Comparison of ENCODE assay signal across 7 cellular contexts in the genomic region with DNA sequence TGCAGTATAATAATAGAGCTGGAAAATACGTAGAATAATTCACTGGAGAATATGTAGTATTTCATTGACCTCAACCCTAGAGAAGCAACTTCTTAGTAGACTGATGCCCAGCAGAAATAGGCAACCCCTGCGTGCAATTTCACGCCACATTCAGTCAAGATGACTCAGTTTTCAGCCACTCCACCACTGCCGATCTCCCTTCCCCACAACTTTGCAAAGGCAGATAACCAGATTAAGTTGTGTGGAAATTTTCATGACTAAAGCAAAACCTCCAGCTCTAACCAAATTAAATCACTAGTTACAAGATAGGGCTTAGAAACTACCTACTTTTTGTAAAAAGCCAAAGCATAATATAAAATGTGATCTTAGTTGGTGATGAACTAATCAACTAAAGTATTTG.
A peak's percentile ranks its signal among the peaks of the same experiment; 100 is the strongest.
DNase-seq lines count a peak whose midpoint lies in the region; TF ChIP-seq lines count a peak whose summit lies in the region.

No MANE protein-coding gene starts in this region.

- H3K27ac Mint-ChIP-seq in activated naive CD4-positive, alpha-beta T cell treated with anti-CD3 and anti-CD28 coated beads, Interleukin-2, amount 50 U/mL, for 24 hours = peak overlapping the region; percentile 82
- H3K27ac Mint-ChIP-seq in osteocyte (ENCODE audit: unreplicated experiment) = peak overlapping the region; percentile 87

- no peak for TF ChIP-seq POLR2A in Peyer's patch (IDR thresholded peaks at IDR 0.05)

- H3K4me1 ChIP-seq in GM23248 (ENCODE audit: insufficient read depth) (peaks cover 46% of the 10 kb centered on the region), Peyer's patch (peaks cover 3 to 27% (median 19%) of the 10 kb centered on the region in 4 donors), BE2C (peaks cover 9% of the 10 kb centered on the region)

- H3K79me2 ChIP-seq in GM23248 (ENCODE audit: insufficient read depth) = no peaks in the 10 kb centered on the region

- H3K36me3 ChIP-seq in GM23248 (ENCODE audit: low read depth) (no peaks in the 10 kb centered on the region; the same call in 1 of the 2 replicates), Peyer's patch (no peaks in the 10 kb centered on the region), BE2C (no peaks in the 10 kb centered on the region)

- peak overlapping the region; percentile 27 for H3K4me3 Mint-ChIP-seq in activated naive CD4-positive, alpha-beta T cell treated with anti-CD3 and anti-CD28 coated beads, Interleukin-2, amount 50 U/mL, for 24 hours
- H3K4me3 Mint-ChIP-seq in osteocyte (ENCODE audit: unreplicated experiment) = no peak overlapping the region

- in situ Hi-C loops in GM23248 (cut with MboI) = no loop called here

- no peak overlapping the region for H3K4me2 ChIP-seq in GM23248 (ENCODE audit: unreplicated experiment)

- DNase-seq in GM23248 (peak; percentile 73), Peyer's patch (no peak), osteocyte (ENCODE audit: extremely low spot score, unreplicated experiment) (no peak), retina (no peak), dermis blood vessel endothelial cell (no peak), BE2C (no peak)

- H3K4me1 Mint-ChIP-seq in activated naive CD4-positive, alpha-beta T cell treated with anti-CD3 and anti-CD28 coated beads, Interleukin-2, amount 50 U/mL, for 24 hours = peaks cover 90% of the 10 kb centered on the region
- H3K4me1 Mint-ChIP-seq in osteocyte (ENCODE audit: unreplicated experiment) = peaks cover 38% of the 10 kb centered on the region

- WGBS in GM23248 (ENCODE audit: low coverage in 1 of 2, low lambda C conversion rate in 2 of 2, missing lambda C conversion rate in 2 of 2), 2 experiments = 52 to 53% methylated on average over 4 of the region's 4 CpGs

- no peak overlapping the region for H2AFZ ChIP-seq in GM23248

- H3K4me3 ChIP-seq in GM23248 (no peak overlapping the region), Peyer's patch (no peak overlapping the region), BE2C (ENCODE audit: low read depth, low read length) (no peak overlapping the region)

- no peaks in the 10 kb centered on the region for H4K20me1 ChIP-seq in GM23248 (ENCODE audit: insufficient read depth)

- H3K27me3 ChIP-seq in GM23248 (replicated peaks; ENCODE audit: insufficient read depth) (no peaks in the 10 kb centered on the region), Peyer's patch (no peaks in the 10 kb centered on the region), BE2C (no peaks in the 10 kb centered on the region)

- H3K27ac ChIP-seq in GM23248 = peak overlapping the region; percentile 3
- peak overlapping the region; percentile 2 to 78 (median 47) for H3K27ac ChIP-seq in Peyer's patch

- H3K27me3 Mint-ChIP-seq in activated naive CD4-positive, alpha-beta T cell treated with anti-CD3 and anti-CD28 coated beads, Interleukin-2, amount 50 U/mL, for 24 hours = no peaks in the 10 kb centered on the region
- no peaks in the 10 kb centered on the region for H3K27me3 Mint-ChIP-seq in osteocyte (ENCODE audit: unreplicated experiment)

- H3K36me3 Mint-ChIP-seq in activated naive CD4-positive, alpha-beta T cell treated with anti-CD3 and anti-CD28 coated beads, Interleukin-2, amount 50 U/mL, for 24 hours = peaks cover 2% of the 10 kb centered on the region
- H3K36me3 Mint-ChIP-seq in osteocyte (ENCODE audit: unreplicated experiment) = peaks cover 14% of the 10 kb centered on the region

- TF ChIP-seq CTCF in Peyer's patch (IDR thresholded peaks at IDR 0.05) (no peak), osteocyte (IDR thresholded peaks at IDR 0.05) (no peak), BE2C (IDR thresholded peaks at IDR 0.05; ENCODE audit: low read depth, low read length) (no peak)

- no peaks in the 10 kb centered on the region for H3K9me2 ChIP-seq in GM23248 (ENCODE audit: insufficient read depth)

- H3K9me3 ChIP-seq in GM23248 (ENCODE audit: low read depth) (no peaks in the 10 kb centered on the region), Peyer's patch (no peaks in the 10 kb centered on the region), BE2C (no peaks in the 10 kb centered on the region; the same call in 1 of the 2 replicates)

- H3F3A ChIP-seq in GM23248 (ENCODE audit: insufficient read depth) = peaks cover 33% of the 10 kb centered on the region

- no peaks in the 10 kb centered on the region for H3K9me3 Mint-ChIP-seq in activated naive CD4-positive, alpha-beta T cell treated with anti-CD3 and anti-CD28 coated beads, Interleukin-2, amount 50 U/mL, for 24 hours
- H3K9me3 Mint-ChIP-seq in osteocyte (ENCODE audit: unreplicated experiment) = no peaks in the 10 kb centered on the region

- no peak overlapping the region for H3K9ac ChIP-seq in GM23248
